Comparison of ENCODE assay signal across 8 cellular contexts in the genomic region with DNA sequence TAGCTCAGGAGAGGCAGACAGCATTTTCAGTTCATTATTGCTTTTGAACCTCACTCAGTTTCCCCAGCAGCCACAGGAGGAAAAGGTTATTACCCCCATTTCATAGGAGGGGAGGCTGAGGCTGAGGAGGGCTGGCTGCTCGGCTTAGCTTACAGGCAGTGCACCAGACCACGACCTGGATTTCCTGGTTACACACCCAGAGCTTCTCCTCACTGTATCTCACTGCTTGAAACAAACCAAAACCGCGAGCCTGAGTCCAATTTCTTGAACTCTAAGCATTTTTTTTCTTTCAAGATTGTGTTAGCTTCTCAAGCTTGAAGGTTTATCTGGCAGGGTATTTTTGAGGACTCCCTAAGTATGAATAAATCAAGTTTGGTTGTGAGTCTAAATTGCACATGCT.
A peak's percentile ranks its signal among the peaks of the same experiment; 100 is the strongest.
DNase-seq lines count a peak whose midpoint lies in the region; ATAC-seq and TF ChIP-seq lines count a peak whose summit lies in the region.

No MANE protein-coding gene starts in this region.

- H3K4me3 ChIP-seq in RWPE2 (ENCODE audit: severe bottlenecking) (no peak overlapping the region), MG63 (no peak overlapping the region)

- DNase-seq in CD1c-positive myeloid dendritic cell (ENCODE audit: extremely low spot score) (peak; percentile 38), RWPE2 (ENCODE audit: low spot score) (no peak), NCI-H1105 treated with DMSO at 0.1 percent for 48 hours (lab: John Stamatoyannopoulos, UW) (no peak), NCI-H526 (lab: John Stamatoyannopoulos, UW) (no peak), MG63 (no peak), dermis blood vessel endothelial cell (no peak)
- peak; percentile 25 for DNase-seq in effector CD4-positive, alpha-beta T cell

- H3K27me3 ChIP-seq in RWPE2 (ENCODE audit: insufficient read depth, poor library complexity, severe bottlenecking) = no peaks in the 10 kb centered on the region
- H3K27me3 ChIP-seq in MG63 = no peaks in the 10 kb centered on the region

- peaks cover 38% of the 10 kb centered on the region for H3K4me1 ChIP-seq in RWPE2 (ENCODE audit: insufficient read depth, poor library complexity, severe bottlenecking)

- H3K9me3 ChIP-seq in RWPE2 (ENCODE audit: severe bottlenecking) (no peaks in the 10 kb centered on the region), MG63 (no peaks in the 10 kb centered on the region)

- H3K27ac ChIP-seq in RWPE2 (ENCODE audit: poor library complexity, severe bottlenecking) = peak overlapping the region; percentile 90

- ATAC-seq in GM21528 (IDR thresholded peaks at IDR 0.05; ENCODE audit: low FRiP score, unreplicated experiment) (peak; percentile 70), RWPE2 (ENCODE audit: low read depth) (no peak)

- TF ChIP-seq CTCF in RWPE2 (IDR thresholded peaks at IDR 0.05; ENCODE audit: poor library complexity, severe bottlenecking) = no peak

- H3K36me3 ChIP-seq in RWPE2 (ENCODE audit: low read depth) (no peaks in the 10 kb centered on the region), MG63 (no peaks in the 10 kb centered on the region)

Comparison
In these comparisons a context has a peak if more than half of its experiments do, and no peak if none do; other contexts are left out.
1. DNase-seq: peak in CD1c-positive myeloid dendritic cell (single experiment) and effector CD4-positive, alpha-beta T cell (single experiment); none in RWPE2 (single experiment), NCI-H1105 treated with DMSO at 0.1 percent for 48 hours (single experiment), NCI-H526 (0 of 2), MG63 (single experiment) and dermis blood vessel endothelial cell (single experiment).